1 cellular context compared by ENCODE assay signal in the genomic region with DNA sequence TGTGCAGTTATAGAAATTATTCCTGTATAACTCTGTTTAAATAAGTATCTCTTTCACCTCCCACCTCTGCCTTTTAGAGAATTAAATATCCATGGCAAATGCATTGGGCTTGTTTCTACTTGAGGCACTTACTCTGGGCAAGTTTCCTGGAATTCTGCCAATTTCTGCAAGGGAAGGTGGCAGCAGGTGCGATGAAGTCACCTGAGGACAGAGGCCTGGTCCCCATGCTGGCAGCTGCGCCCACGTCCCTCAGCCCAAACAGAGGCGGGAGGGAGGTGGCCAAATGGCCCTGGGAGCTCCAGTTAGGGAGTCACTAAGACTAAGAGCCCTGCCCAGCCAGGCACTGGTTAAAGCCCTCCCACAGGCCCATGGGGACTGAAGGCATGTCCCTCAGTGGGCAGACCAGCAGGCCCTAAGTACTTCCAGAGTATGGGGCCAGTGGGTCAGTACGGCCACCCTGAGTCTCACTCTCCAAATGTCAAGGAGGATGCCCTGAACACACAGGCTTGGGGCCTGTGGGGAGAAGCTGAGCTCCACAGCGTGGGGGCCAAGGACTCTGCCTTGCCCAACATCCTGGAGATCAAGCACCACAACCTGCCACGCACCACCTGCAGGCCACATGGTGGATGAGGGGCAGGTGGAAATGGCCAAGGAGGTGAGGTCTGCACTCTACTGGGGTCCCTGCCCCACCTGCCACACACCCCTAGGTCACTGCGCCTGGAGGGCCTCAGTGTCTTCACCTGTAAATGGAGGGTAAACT.
A peak's percentile ranks its signal among the peaks of the same experiment; 100 is the strongest.
TF ChIP-seq lines count a peak whose summit lies in the region.

No MANE protein-coding gene starts in this region.

TF ChIP-seq in K562, 482 proteins besides CTCF, POLR2A, EP300 and RAD21:
- no peak for TF ChIP-seq GABPB2 (CRISPR knock-in tag; conservative IDR thresholded peaks at IDR 0.05)
- TF ChIP-seq HDAC2 (IDR thresholded peaks at IDR 0.05): no peak
- no peak for TF ChIP-seq HOXB6 (CRISPR knock-in tag; IDR thresholded peaks at IDR 0.05; ENCODE audit: borderline replicate concordance)
- TF ChIP-seq BRCA1 (IDR thresholded peaks at IDR 0.05): no peak
- no peak for TF ChIP-seq BRCA1 (CRISPR knock-in tag; IDR thresholded peaks at IDR 0.05)
- no peak for TF ChIP-seq ZNF584 (CRISPR knock-in tag; IDR thresholded peaks at IDR 0.05; ENCODE audit: low read depth)
- TF ChIP-seq ZNF431 (CRISPR knock-in tag; IDR thresholded peaks at IDR 0.05): no peak
- peak; percentile 78 for TF ChIP-seq NFIC (IDR thresholded peaks at IDR 0.05)
- 0 out of 2 replicates have a peak, but pooled peaks have one; percentile 6 for TF ChIP-seq NFIX (CRISPR knock-in tag; IDR thresholded peaks at IDR 0.05; ENCODE audit: low read depth)
- TF ChIP-seq SMAD1 (IDR thresholded peaks at IDR 0.05; ENCODE audit: low read depth, low read length, partially characterized antibody): no peak
- TF ChIP-seq, protein P1, sequence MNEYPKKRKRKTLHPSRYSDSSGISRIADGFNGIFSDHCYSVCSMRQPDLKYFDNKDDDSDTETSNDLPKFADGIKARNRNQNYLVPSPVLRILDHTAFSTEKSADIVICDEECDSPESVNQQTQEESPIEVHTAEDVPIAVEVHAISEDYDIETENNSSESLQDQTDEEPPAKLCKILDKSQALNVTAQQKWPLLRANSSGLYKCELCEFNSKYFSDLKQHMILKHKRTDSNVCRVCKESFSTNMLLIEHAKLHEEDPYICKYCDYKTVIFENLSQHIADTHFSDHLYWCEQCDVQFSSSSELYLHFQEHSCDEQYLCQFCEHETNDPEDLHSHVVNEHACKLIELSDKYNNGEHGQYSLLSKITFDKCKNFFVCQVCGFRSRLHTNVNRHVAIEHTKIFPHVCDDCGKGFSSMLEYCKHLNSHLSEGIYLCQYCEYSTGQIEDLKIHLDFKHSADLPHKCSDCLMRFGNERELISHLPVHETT (CRISPR knock-in tag; conservative IDR thresholded peaks at IDR 0.05 in 1 of 2, IDR thresholded peaks at IDR 0.05 in 1 of 2): no peak
- no peak for TF ChIP-seq ZBTB17 (CRISPR knock-in tag; IDR thresholded peaks at IDR 0.05)
- TF ChIP-seq RBM22 (IDR thresholded peaks at IDR 0.05; ENCODE audit: low read depth, low read length, poor library complexity, severe bottlenecking): no peak
